Comparison of ENCODE assay signal across 2 cellular contexts in the genomic region with DNA sequence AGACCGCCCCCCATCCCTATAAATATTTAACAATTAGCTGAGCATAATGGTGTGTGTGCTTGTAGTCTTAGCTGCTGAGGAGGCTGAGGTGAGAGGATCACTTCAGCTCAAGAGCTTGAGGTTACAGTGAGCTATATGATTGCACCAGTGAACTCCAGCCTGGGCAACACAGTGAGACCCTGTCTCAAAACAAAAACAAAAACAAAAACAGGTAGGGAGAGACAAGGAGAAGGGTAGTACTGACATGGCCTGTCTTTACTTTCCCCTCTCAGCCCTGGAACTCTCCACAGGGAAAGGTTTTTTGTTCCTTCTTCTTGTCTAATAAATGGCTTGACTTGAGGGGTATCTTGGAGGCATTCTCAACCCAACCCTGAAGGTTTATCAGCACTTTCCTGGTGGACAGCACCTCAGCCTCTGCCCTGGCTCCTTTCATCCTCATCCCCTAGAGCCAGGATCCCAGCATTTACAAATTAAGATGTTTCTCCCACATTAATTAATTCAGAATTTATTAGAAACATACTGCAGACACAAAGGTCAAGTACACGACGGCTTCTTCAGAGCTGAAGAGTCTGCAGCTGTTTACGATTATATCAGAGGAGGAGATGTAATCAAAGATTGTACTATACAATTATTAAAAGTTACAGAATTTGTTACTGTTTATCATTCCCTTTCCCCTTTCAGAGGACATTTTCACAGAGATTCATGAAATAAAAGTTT.
TF ChIP-seq lines count a peak whose summit lies in the region.

No MANE protein-coding gene starts in this region.

TF ChIP-seq in A549, 52 proteins besides CTCF, POLR2A, EP300 and RAD21 (continued from another document):
- TF ChIP-seq, protein P1, sequence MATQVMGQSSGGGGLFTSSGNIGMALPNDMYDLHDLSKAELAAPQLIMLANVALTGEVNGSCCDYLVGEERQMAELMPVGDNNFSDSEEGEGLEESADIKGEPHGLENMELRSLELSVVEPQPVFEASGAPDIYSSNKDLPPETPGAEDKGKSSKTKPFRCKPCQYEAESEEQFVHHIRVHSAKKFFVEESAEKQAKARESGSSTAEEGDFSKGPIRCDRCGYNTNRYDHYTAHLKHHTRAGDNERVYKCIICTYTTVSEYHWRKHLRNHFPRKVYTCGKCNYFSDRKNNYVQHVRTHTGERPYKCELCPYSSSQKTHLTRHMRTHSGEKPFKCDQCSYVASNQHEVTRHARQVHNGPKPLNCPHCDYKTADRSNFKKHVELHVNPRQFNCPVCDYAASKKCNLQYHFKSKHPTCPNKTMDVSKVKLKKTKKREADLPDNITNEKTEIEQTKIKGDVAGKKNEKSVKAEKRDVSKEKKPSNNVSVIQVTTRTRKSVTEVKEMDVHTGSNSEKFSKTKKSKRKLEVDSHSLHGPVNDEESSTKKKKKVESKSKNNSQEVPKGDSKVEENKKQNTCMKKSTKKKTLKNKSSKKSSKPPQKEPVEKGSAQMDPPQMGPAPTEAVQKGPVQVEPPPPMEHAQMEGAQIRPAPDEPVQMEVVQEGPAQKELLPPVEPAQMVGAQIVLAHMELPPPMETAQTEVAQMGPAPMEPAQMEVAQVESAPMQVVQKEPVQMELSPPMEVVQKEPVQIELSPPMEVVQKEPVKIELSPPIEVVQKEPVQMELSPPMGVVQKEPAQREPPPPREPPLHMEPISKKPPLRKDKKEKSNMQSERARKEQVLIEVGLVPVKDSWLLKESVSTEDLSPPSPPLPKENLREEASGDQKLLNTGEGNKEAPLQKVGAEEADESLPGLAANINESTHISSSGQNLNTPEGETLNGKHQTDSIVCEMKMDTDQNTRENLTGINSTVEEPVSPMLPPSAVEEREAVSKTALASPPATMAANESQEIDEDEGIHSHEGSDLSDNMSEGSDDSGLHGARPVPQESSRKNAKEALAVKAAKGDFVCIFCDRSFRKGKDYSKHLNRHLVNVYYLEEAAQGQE (IDR thresholded peaks at IDR 0.05): peak; percentile 85

TF ChIP-seq in PFSK-1, 5 proteins besides CTCF, POLR2A, EP300 and RAD21 (continued from another document):
- TF ChIP-seq, protein P1 (IDR thresholded peaks at IDR 0.05; ENCODE audit: insufficient read depth in 1 of 2, low read depth in 2 of 2, low read length in 2 of 2): peak; percentile 90 to 96
